1 cellular context compared by ENCODE assay signal in the genomic region with DNA sequence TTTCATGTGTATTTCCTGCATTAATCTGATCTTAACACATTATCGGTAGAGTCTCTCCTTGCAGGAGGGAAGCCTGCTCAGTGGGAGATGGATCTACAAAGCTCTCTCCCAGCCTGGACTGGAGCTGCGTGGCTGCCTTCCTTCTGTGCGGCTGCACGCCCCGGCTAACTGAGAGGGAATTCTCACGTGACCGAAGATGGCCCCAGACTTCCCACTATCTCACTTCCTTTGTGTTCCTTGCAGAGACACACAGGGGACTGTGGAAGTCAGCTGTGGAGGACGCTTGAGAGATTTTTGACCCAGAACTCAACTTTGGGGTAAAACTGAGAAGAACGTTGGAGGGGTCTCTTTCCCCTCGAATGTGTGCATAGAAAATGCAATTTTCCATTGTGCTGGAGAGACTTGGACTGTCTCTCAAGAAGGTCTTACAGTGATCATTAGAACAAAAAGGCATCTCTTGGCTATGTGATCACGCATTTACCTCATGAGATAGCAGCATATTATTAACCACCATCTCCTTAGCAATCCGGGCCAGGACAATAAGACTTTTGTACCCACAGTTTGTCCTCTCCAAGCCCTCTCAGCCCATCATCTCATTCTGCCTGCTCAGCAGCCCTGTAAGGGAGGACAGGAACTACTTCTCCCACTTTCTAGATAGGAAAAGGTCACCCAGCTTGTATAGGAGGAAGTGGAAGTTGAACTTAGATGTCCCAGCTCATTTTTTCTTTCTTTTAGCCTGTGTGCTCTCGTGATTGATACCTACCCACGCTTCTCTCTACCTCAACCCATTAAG.
TF ChIP-seq lines count a peak whose summit lies in the region.

No MANE protein-coding gene starts in this region.

TF ChIP-seq in K562, 482 proteins besides CTCF, POLR2A, EP300 and RAD21 (continued from another document and continues in another):
- TF ChIP-seq, protein P1, sequence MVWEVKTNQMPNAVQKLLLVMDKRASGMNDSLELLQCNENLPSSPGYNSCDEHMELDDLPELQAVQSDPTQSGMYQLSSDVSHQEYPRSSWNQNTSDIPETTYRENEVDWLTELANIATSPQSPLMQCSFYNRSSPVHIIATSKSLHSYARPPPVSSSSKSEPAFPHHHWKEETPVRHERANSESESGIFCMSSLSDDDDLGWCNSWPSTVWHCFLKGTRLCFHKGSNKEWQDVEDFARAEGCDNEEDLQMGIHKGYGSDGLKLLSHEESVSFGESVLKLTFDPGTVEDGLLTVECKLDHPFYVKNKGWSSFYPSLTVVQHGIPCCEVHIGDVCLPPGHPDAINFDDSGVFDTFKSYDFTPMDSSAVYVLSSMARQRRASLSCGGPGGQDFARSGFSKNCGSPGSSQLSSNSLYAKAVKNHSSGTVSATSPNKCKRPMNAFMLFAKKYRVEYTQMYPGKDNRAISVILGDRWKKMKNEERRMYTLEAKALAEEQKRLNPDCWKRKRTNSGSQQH (CRISPR knock-in tag; IDR thresholded peaks at IDR 0.05), result 0 out of 2 replicates have a peak, but pooled peaks have one; percentile 52
- no peak for TF ChIP-seq TCFL5 (CRISPR knock-in tag; conservative IDR thresholded peaks at IDR 0.05)
- TF ChIP-seq C11orf30 (IDR thresholded peaks at IDR 0.05; ENCODE audit: low read depth), result peak; percentile 70
- TF ChIP-seq, protein P2, sequence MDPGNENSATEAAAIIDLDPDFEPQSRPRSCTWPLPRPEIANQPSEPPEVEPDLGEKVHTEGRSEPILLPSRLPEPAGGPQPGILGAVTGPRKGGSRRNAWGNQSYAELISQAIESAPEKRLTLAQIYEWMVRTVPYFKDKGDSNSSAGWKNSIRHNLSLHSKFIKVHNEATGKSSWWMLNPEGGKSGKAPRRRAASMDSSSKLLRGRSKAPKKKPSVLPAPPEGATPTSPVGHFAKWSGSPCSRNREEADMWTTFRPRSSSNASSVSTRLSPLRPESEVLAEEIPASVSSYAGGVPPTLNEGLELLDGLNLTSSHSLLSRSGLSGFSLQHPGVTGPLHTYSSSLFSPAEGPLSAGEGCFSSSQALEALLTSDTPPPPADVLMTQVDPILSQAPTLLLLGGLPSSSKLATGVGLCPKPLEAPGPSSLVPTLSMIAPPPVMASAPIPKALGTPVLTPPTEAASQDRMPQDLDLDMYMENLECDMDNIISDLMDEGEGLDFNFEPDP (CRISPR knock-in tag; IDR thresholded peaks at IDR 0.05), result no peak
- TF ChIP-seq ZNF253 (CRISPR knock-in tag; conservative IDR thresholded peaks at IDR 0.05), result no peak
- no peak; a peak in 1 of 4 replicates for TF ChIP-seq ETV6 (IDR thresholded peaks at IDR 0.05; ENCODE audit: borderline replicate concordance in 1 of 2, low read depth in 2 of 2, low read length in 1 of 2)
- TF ChIP-seq ETV6 (CRISPR knock-in tag; IDR thresholded peaks at IDR 0.05; ENCODE audit: borderline replicate concordance), result no peak
- no peak for TF ChIP-seq TAF1 (IDR thresholded peaks at IDR 0.05; ENCODE audit: control insufficient read depth, extremely low read depth, insufficient read depth, low read length, severe bottlenecking)
- no peak for TF ChIP-seq PTTG1 (tag; IDR thresholded peaks at IDR 0.05; ENCODE audit: low read depth)
- TF ChIP-seq, protein P3, sequence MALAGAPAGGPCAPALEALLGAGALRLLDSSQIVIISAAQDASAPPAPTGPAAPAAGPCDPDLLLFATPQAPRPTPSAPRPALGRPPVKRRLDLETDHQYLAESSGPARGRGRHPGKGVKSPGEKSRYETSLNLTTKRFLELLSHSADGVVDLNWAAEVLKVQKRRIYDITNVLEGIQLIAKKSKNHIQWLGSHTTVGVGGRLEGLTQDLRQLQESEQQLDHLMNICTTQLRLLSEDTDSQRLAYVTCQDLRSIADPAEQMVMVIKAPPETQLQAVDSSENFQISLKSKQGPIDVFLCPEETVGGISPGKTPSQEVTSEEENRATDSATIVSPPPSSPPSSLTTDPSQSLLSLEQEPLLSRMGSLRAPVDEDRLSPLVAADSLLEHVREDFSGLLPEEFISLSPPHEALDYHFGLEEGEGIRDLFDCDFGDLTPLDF (CRISPR knock-in tag; IDR thresholded peaks at IDR 0.05), result no peak
- TF ChIP-seq, protein P4, sequence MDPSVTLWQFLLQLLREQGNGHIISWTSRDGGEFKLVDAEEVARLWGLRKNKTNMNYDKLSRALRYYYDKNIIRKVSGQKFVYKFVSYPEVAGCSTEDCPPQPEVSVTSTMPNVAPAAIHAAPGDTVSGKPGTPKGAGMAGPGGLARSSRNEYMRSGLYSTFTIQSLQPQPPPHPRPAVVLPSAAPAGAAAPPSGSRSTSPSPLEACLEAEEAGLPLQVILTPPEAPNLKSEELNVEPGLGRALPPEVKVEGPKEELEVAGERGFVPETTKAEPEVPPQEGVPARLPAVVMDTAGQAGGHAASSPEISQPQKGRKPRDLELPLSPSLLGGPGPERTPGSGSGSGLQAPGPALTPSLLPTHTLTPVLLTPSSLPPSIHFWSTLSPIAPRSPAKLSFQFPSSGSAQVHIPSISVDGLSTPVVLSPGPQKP (CRISPR knock-in tag; IDR thresholded peaks at IDR 0.05), result no peak
- no peak for TF ChIP-seq NFE2 (IDR thresholded peaks at IDR 0.05; ENCODE audit: low read depth)
- TF ChIP-seq ZSCAN29 (IDR thresholded peaks at IDR 0.05), result no peak
- no peak for TF ChIP-seq NCOA4 (IDR thresholded peaks at IDR 0.05; ENCODE audit: partially characterized antibody)
- TF ChIP-seq, protein P5, sequence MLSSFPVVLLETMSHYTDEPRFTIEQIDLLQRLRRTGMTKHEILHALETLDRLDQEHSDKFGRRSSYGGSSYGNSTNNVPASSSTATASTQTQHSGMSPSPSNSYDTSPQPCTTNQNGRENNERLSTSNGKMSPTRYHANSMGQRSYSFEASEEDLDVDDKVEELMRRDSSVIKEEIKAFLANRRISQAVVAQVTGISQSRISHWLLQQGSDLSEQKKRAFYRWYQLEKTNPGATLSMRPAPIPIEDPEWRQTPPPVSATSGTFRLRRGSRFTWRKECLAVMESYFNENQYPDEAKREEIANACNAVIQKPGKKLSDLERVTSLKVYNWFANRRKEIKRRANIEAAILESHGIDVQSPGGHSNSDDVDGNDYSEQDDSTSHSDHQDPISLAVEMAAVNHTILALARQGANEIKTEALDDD (IDR thresholded peaks at IDR 0.05), result no peak
- peak; percentile 65; the same call in 1 of the 2 replicates for TF ChIP-seq EHMT2 (IDR thresholded peaks at IDR 0.05)
- TF ChIP-seq, protein P6, sequence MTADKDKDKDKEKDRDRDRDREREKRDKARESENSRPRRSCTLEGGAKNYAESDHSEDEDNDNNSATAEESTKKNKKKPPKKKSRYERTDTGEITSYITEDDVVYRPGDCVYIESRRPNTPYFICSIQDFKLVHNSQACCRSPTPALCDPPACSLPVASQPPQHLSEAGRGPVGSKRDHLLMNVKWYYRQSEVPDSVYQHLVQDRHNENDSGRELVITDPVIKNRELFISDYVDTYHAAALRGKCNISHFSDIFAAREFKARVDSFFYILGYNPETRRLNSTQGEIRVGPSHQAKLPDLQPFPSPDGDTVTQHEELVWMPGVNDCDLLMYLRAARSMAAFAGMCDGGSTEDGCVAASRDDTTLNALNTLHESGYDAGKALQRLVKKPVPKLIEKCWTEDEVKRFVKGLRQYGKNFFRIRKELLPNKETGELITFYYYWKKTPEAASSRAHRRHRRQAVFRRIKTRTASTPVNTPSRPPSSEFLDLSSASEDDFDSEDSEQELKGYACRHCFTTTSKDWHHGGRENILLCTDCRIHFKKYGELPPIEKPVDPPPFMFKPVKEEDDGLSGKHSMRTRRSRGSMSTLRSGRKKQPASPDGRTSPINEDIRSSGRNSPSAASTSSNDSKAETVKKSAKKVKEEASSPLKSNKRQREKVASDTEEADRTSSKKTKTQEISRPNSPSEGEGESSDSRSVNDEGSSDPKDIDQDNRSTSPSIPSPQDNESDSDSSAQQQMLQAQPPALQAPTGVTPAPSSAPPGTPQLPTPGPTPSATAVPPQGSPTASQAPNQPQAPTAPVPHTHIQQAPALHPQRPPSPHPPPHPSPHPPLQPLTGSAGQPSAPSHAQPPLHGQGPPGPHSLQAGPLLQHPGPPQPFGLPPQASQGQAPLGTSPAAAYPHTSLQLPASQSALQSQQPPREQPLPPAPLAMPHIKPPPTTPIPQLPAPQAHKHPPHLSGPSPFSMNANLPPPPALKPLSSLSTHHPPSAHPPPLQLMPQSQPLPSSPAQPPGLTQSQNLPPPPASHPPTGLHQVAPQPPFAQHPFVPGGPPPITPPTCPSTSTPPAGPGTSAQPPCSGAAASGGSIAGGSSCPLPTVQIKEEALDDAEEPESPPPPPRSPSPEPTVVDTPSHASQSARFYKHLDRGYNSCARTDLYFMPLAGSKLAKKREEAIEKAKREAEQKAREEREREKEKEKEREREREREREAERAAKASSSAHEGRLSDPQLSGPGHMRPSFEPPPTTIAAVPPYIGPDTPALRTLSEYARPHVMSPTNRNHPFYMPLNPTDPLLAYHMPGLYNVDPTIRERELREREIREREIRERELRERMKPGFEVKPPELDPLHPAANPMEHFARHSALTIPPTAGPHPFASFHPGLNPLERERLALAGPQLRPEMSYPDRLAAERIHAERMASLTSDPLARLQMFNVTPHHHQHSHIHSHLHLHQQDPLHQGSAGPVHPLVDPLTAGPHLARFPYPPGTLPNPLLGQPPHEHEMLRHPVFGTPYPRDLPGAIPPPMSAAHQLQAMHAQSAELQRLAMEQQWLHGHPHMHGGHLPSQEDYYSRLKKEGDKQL (CRISPR knock-in tag; IDR thresholded peaks at IDR 0.05; ENCODE audit: borderline replicate concordance), result no peak
- no peak for TF ChIP-seq CBX1 (IDR thresholded peaks at IDR 0.05; ENCODE audit: low read depth)
- TF ChIP-seq RBM17 (IDR thresholded peaks at IDR 0.05; ENCODE audit: borderline replicate concordance, low read depth, low read length), result no peak
- TF ChIP-seq, protein P7, sequence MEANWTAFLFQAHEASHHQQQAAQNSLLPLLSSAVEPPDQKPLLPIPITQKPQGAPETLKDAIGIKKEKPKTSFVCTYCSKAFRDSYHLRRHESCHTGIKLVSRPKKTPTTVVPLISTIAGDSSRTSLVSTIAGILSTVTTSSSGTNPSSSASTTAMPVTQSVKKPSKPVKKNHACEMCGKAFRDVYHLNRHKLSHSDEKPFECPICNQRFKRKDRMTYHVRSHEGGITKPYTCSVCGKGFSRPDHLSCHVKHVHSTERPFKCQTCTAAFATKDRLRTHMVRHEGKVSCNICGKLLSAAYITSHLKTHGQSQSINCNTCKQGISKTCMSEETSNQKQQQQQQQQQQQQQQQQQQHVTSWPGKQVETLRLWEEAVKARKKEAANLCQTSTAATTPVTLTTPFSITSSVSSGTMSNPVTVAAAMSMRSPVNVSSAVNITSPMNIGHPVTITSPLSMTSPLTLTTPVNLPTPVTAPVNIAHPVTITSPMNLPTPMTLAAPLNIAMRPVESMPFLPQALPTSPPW (CRISPR knock-in tag; IDR thresholded peaks at IDR 0.05), result no peak; the same call in 1 of the 2 replicates
- TF ChIP-seq, protein P8, sequence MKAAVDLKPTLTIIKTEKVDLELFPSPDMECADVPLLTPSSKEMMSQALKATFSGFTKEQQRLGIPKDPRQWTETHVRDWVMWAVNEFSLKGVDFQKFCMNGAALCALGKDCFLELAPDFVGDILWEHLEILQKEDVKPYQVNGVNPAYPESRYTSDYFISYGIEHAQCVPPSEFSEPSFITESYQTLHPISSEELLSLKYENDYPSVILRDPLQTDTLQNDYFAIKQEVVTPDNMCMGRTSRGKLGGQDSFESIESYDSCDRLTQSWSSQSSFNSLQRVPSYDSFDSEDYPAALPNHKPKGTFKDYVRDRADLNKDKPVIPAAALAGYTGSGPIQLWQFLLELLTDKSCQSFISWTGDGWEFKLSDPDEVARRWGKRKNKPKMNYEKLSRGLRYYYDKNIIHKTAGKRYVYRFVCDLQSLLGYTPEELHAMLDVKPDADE (conservative IDR thresholded peaks at IDR 0.05; ENCODE audit: control insufficient read depth, low read depth, low read length), result no peak
- peak; percentile 23; the same call in 1 of the 2 replicates for TF ChIP-seq CTBP1 (IDR thresholded peaks at IDR 0.05; ENCODE audit: borderline replicate concordance)
- TF ChIP-seq HDGF (IDR thresholded peaks at IDR 0.05), result no peak
- TF ChIP-seq MAFF (IDR thresholded peaks at IDR 0.05; ENCODE audit: low read length), result peak; percentile 44; the same call in 1 of the 2 replicates
- TF ChIP-seq ZNF224 (CRISPR knock-in tag; IDR thresholded peaks at IDR 0.05), result no peak
- TF ChIP-seq RBM39 (optimal IDR thresholded peaks at IDR 0.05; ENCODE audit: low read depth, low read length), result no peak
- peak; percentile 74; the same call in 1 of the 2 replicates for TF ChIP-seq ZNF583 (CRISPR knock-in tag; IDR thresholded peaks at IDR 0.05)
- TF ChIP-seq ZZZ3 (IDR thresholded peaks at IDR 0.05), result no peak
- peak; percentile 90 for TF ChIP-seq TOE1 (IDR thresholded peaks at IDR 0.05; ENCODE audit: borderline replicate concordance)
- TF ChIP-seq TOE1 (CRISPR knock-in tag; IDR thresholded peaks at IDR 0.05; ENCODE audit: borderline replicate concordance, low read depth), result no peak
- TF ChIP-seq CHD1 (IDR thresholded peaks at IDR 0.05; ENCODE audit: low read length), result no peak
- no peak for TF ChIP-seq NFE2L1 (tag; IDR thresholded peaks at IDR 0.05; ENCODE audit: borderline replicate concordance, low read depth)
- TF ChIP-seq, protein P9, sequence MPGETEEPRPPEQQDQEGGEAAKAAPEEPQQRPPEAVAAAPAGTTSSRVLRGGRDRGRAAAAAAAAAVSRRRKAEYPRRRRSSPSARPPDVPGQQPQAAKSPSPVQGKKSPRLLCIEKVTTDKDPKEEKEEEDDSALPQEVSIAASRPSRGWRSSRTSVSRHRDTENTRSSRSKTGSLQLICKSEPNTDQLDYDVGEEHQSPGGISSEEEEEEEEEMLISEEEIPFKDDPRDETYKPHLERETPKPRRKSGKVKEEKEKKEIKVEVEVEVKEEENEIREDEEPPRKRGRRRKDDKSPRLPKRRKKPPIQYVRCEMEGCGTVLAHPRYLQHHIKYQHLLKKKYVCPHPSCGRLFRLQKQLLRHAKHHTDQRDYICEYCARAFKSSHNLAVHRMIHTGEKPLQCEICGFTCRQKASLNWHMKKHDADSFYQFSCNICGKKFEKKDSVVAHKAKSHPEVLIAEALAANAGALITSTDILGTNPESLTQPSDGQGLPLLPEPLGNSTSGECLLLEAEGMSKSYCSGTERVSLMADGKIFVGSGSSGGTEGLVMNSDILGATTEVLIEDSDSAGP (CRISPR knock-in tag; IDR thresholded peaks at IDR 0.05), result no peak
- TF ChIP-seq, protein P10, sequence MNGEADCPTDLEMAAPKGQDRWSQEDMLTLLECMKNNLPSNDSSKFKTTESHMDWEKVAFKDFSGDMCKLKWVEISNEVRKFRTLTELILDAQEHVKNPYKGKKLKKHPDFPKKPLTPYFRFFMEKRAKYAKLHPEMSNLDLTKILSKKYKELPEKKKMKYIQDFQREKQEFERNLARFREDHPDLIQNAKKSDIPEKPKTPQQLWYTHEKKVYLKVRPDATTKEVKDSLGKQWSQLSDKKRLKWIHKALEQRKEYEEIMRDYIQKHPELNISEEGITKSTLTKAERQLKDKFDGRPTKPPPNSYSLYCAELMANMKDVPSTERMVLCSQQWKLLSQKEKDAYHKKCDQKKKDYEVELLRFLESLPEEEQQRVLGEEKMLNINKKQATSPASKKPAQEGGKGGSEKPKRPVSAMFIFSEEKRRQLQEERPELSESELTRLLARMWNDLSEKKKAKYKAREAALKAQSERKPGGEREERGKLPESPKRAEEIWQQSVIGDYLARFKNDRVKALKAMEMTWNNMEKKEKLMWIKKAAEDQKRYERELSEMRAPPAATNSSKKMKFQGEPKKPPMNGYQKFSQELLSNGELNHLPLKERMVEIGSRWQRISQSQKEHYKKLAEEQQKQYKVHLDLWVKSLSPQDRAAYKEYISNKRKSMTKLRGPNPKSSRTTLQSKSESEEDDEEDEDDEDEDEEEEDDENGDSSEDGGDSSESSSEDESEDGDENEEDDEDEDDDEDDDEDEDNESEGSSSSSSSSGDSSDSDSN (IDR thresholded peaks at IDR 0.05; ENCODE audit: borderline replicate concordance in 1 of 2, low read depth in 2 of 2, low read length in 2 of 2), result no peak
- no peak for TF ChIP-seq STAT5B (CRISPR knock-in tag; IDR thresholded peaks at IDR 0.05)
- TF ChIP-seq GABPB2 (CRISPR knock-in tag; conservative IDR thresholded peaks at IDR 0.05), result no peak
- no peak for TF ChIP-seq MYNN (IDR thresholded peaks at IDR 0.05)
- no peak for TF ChIP-seq MYNN (CRISPR knock-in tag; IDR thresholded peaks at IDR 0.05)
- peak; percentile 47 for TF ChIP-seq ELF1 (tag; IDR thresholded peaks at IDR 0.05)
- no peak for TF ChIP-seq CHD4 (IDR thresholded peaks at IDR 0.05; ENCODE audit: insufficient read depth, insufficient replicate concordance, low read depth, low read length, poor library complexity, severe bottlenecking)
